1 cellular context compared by ENCODE assay signal in genomic region chr11:119168471-119169271, GRCh38.
A peak's percentile ranks its signal among the peaks of the same experiment; 100 is the strongest.
TF ChIP-seq lines count a peak whose summit lies in the region.

TSS of gene NLRX1 (plus strand) at chr11:119168725. CDS start at chr11:119171404, 2,679 bp downstream.

TF ChIP-seq in HepG2, 621 proteins besides CTCF, POLR2A, EP300 and RAD21 (continued from another document and continues in another):
- TF ChIP-seq ZBTB10 (CRISPR knock-in tag; IDR thresholded peaks at IDR 0.05; ENCODE audit: borderline replicate concordance) (0 out of 2 replicates have a peak, but pooled peaks have one; percentile 39), MYPOP (CRISPR knock-in tag; IDR thresholded peaks at IDR 0.05) (peak; percentile 76; the same call in 1 of the 2 replicates), ZNF562 (CRISPR knock-in tag; IDR thresholded peaks at IDR 0.05; ENCODE audit: borderline replicate concordance) (no peak), E2F5 (CRISPR knock-in tag; conservative IDR thresholded peaks at IDR 0.05) (peak; percentile 51; the same call in 1 of the 2 replicates), ZIK1 (CRISPR knock-in tag; IDR thresholded peaks at IDR 0.05; ENCODE audit: borderline replicate concordance, low read depth) (no peak), ZNF639 (CRISPR knock-in tag; conservative IDR thresholded peaks at IDR 0.05) (0 out of 2 replicates have a peak, but pooled peaks have one; percentile 25), CREB1 (IDR thresholded peaks at IDR 0.05) (peak; percentile 72), CREB1 (CRISPR knock-in tag; IDR thresholded peaks at IDR 0.05) (no peak), ZHX2 (IDR thresholded peaks at IDR 0.05; ENCODE audit: low read depth) (no peak), ZHX2 (CRISPR knock-in tag; IDR thresholded peaks at IDR 0.05; ENCODE audit: borderline replicate concordance) (0 out of 2 replicates have a peak, but pooled peaks have one; percentile 59), ZFP91 (CRISPR knock-in tag; IDR thresholded peaks at IDR 0.05; ENCODE audit: borderline replicate concordance) (peak; percentile 74), HMGXB4 (CRISPR knock-in tag; IDR thresholded peaks at IDR 0.05; ENCODE audit: borderline replicate concordance in 1 of 2, low read depth in 1 of 2) (peak; percentile 95 to 99; a peak in 3 of 4 replicates), PRDM15 (CRISPR knock-in tag; IDR thresholded peaks at IDR 0.05) (peak; percentile 41; the same call in 1 of the 2 replicates), KLF9 (CRISPR knock-in tag; IDR thresholded peaks at IDR 0.05; ENCODE audit: low read depth) (no peak), NFATC3 (CRISPR knock-in tag; IDR thresholded peaks at IDR 0.05) (no peak), IKZF5 (CRISPR knock-in tag; IDR thresholded peaks at IDR 0.05) (no peak), ZNF251 (CRISPR knock-in tag; IDR thresholded peaks at IDR 0.05) (no peak), ARNT2 (CRISPR knock-in tag; IDR thresholded peaks at IDR 0.05; ENCODE audit: low read depth) (peak; percentile 91; the same call in 1 of the 2 replicates), SMAD3 (CRISPR knock-in tag; IDR thresholded peaks at IDR 0.05) (peak; percentile 52; the same call in 1 of the 2 replicates), ZNF496 (CRISPR knock-in tag; IDR thresholded peaks at IDR 0.05; ENCODE audit: insufficient replicate concordance) (no peak), KAT7 (CRISPR knock-in tag; IDR thresholded peaks at IDR 0.05; ENCODE audit: borderline replicate concordance) (peak; percentile 84), JUNB (CRISPR knock-in tag; IDR thresholded peaks at IDR 0.05; ENCODE audit: borderline replicate concordance) (no peak), RFXAP (CRISPR knock-in tag; IDR thresholded peaks at IDR 0.05; ENCODE audit: borderline replicate concordance) (peak; percentile 31; the same call in 1 of the 2 replicates), ZNF724P (CRISPR knock-in tag; IDR thresholded peaks at IDR 0.05; ENCODE audit: borderline replicate concordance) (peak; percentile 77; the same call in 1 of the 2 replicates), CBFB (CRISPR knock-in tag; IDR thresholded peaks at IDR 0.05) (peak; percentile 75), ZFYVE20 (CRISPR knock-in tag; IDR thresholded peaks at IDR 0.05; ENCODE audit: borderline replicate concordance, low read depth) (0 out of 2 replicates have a peak, but pooled peaks have one; percentile 32), SMARCC2 (IDR thresholded peaks at IDR 0.05) (no peak), KMT2B (CRISPR knock-in tag; IDR thresholded peaks at IDR 0.05) (no peak), NR3C1 (CRISPR knock-in tag; IDR thresholded peaks at IDR 0.05) (no peak), SAFB2 (CRISPR knock-in tag; IDR thresholded peaks at IDR 0.05; ENCODE audit: borderline replicate concordance, low read depth) (0 out of 2 replicates have a peak, but pooled peaks have one; percentile 53), SKIL (CRISPR knock-in tag; IDR thresholded peaks at IDR 0.05; ENCODE audit: borderline replicate concordance) (no peak)
